ENCODE assay signal across 9 cellular contexts in genomic region chr10:4826788-4827324, GRCh38. TPM values are rescaled to one million over a fixed set of nuclear protein-coding genes. Genes with fewer than 3 reads are reported as not detected.
A peak's percentile ranks its signal among the peaks of the same experiment; 100 is the strongest.
DNase-seq lines count a peak whose midpoint lies in the region; ATAC-seq and TF ChIP-seq lines count a peak whose summit lies in the region.
"Had no signal": no experiment of that assay in that cellular context is flagged by ENCODE, and none has a peak within 500 bp of the region (broad histone marks: within the 10 kb centered on the region; RNA-seq: fewer than 3 reads in every experiment).

No MANE protein-coding gene starts in this region.

- H3K27ac Mint-ChIP-seq in activated T-helper 17 cell treated with anti-CD3 and anti-CD28 coated beads, Interleukin-2, amount 50 U/mL, for 72 hours: no peak overlapping the region

- H3K36me3 Mint-ChIP-seq in activated T-helper 17 cell treated with anti-CD3 and anti-CD28 coated beads, Interleukin-2, amount 50 U/mL, for 72 hours (ENCODE audit: low read depth): no peaks in the 10 kb centered on the region

- DNase-seq in HFF-Myc (ENCODE audit: extremely low read depth, low read depth) (no peak), iPS DF 6.9 (ENCODE audit: low read depth, low spot score) (no peak), NCI-H2081 treated with DMSO at 0.1 percent for 48 hours (lab: John Stamatoyannopoulos, UW) (no peak), iPS-NIHi7 (ENCODE audit: extremely low spot score) (no peak)
- no peak for DNase-seq in activated CD4-positive, alpha-beta T cell treated with anti-CD3 and anti-CD28 coated beads for 1 hour
- DNase-seq: NCI-H1105 treated with DMSO at 0.1 percent for 48 hours had no signal

- no peaks in the 10 kb centered on the region; the same call in 1 of the 2 replicates for H3K36me3 ChIP-seq in iPS DF 6.9 (ENCODE audit: control insufficient read depth, insufficient read depth, low read length)

- H3K9me3 ChIP-seq in iPS DF 6.9 (ENCODE audit: control insufficient read depth, insufficient read depth, low read length): no peaks in the 10 kb centered on the region

- H3K4me1 Mint-ChIP-seq in activated T-helper 17 cell treated with anti-CD3 and anti-CD28 coated beads, Interleukin-2, amount 50 U/mL, for 72 hours: peaks cover 4% of the 10 kb centered on the region

- H3K9me3 Mint-ChIP-seq in activated T-helper 17 cell treated with anti-CD3 and anti-CD28 coated beads, Interleukin-2, amount 50 U/mL, for 72 hours: no peaks in the 10 kb centered on the region

- TF ChIP-seq CTCF in HFF-Myc (IDR thresholded peaks at IDR 0.05; ENCODE audit: low read depth, low read length, missing control alignments): no peak

- peak overlapping the region; percentile 78 for H3K4me3 Mint-ChIP-seq in activated T-helper 17 cell treated with anti-CD3 and anti-CD28 coated beads, Interleukin-2, amount 50 U/mL, for 72 hours

- no peak overlapping the region for H3K27ac ChIP-seq in iPS DF 6.9 (ENCODE audit: low read length)
- H3K27ac ChIP-seq in skin epidermis: peak overlapping the region in 20 of 21 experiments; percentile 65 to 95 (median 85)

- H3K4me1 ChIP-seq in iPS DF 6.9 (ENCODE audit: control insufficient read depth, insufficient read depth, low read length): no peaks in the 10 kb centered on the region; the same call in 1 of the 2 replicates

- ATAC-seq in activated T-helper 17 cell treated with anti-CD3 and anti-CD28 coated beads, Interleukin-2, amount 50 U/mL, for 72 hours (replicated peaks): no peak
- ATAC-seq in HG03175 (IDR thresholded peaks at IDR 0.05; ENCODE audit: unreplicated experiment): no peak

- no CpG with 5 or more reads among the region's 13 CpGs for WGBS in iPS DF 6.9 (ENCODE audit: insufficient coverage, insufficient read length)

- H3K4me3 ChIP-seq in HFF-Myc (replicated peaks; ENCODE audit: low read depth, low read length): peak overlapping the region; percentile 42
- peak overlapping the region; percentile 43; the same call in 1 of the 2 replicates for H3K4me3 ChIP-seq in iPS DF 6.9 (ENCODE audit: low read length)
- peak overlapping the region; percentile 51 to 68 (median 61) for H3K4me3 ChIP-seq in skin epidermis

- peaks cover 22% of the 10 kb centered on the region for H3K27me3 Mint-ChIP-seq in activated T-helper 17 cell treated with anti-CD3 and anti-CD28 coated beads, Interleukin-2, amount 50 U/mL, for 72 hours

- no peaks in the 10 kb centered on the region for H3K27me3 ChIP-seq in iPS DF 6.9 (ENCODE audit: control insufficient read depth, insufficient read depth, low read length)

RNA-seq across cellular contexts. Expression of gene AKR1E2, which starts 0.8 kb away (rescaled TPM):
- 1 to 10 TPM; 1.9 to 3.7 TPM for total RNA-seq in activated T-helper 17 cell treated with anti-CD3 and anti-CD28 coated beads, Interleukin-2, amount 50 U/mL, for 72 hours
